Comparison of ENCODE assay signal across 24 cellular contexts in genomic region chr1:89298461-89298860, GRCh38. TPM values are rescaled to one million over a fixed set of nuclear protein-coding genes. Genes with fewer than 3 reads are reported as not detected.
DNase-seq lines count a peak whose midpoint lies in the region; ATAC-seq, FAIRE-seq and TF ChIP-seq lines count a peak whose summit lies in the region.
"Had no signal": no experiment of that assay in that cellular context is flagged by ENCODE, and none has a peak within 500 bp of the region (broad histone marks: within the 10 kb centered on the region; RNA-seq: fewer than 3 reads in every experiment).

No MANE protein-coding gene starts in this region.

- H3K9me3 ChIP-seq in heart right ventricle: peaks cover 0 to 6% (median 0%) of the 10 kb centered on the region in 11 donors
- H3K9me3 ChIP-seq: prostate gland, transverse colon had no signal

- peaks cover 57% of the 10 kb centered on the region for H3K4me1 Mint-ChIP-seq in activated CD4-positive, alpha-beta T cell treated with anti-CD3 and anti-CD28 coated beads, Interleukin-2, amount 10 ng/mL, durations not matched to agents 24 days and 14 days
- peaks cover 81% of the 10 kb centered on the region for H3K4me1 Mint-ChIP-seq in activated T-helper 1 cell treated with anti-CD3 and anti-CD28 coated beads, Interleukin-12 subunit alpha, Interleukin-12 subunit beta, Interleukin-2, Interleukin-4 antibody, amounts not matched to agents 30 ng/mL and 10 ng/mL and 1 ng/mL, durations not matched to agents 14 hours and 24 hours and 36 hours (ENCODE audit: low read depth)
- H3K4me1 Mint-ChIP-seq: nephron had no signal

- peaks cover 6% of the 10 kb centered on the region for H3K9me3 Mint-ChIP-seq in activated CD4-positive, alpha-beta T cell treated with anti-CD3 and anti-CD28 coated beads, Interleukin-2, amount 10 ng/mL, durations not matched to agents 24 days and 14 days
- peaks cover 11% of the 10 kb centered on the region for H3K9me3 Mint-ChIP-seq in activated T-helper 1 cell treated with anti-CD3 and anti-CD28 coated beads, Interleukin-12 subunit alpha, Interleukin-12 subunit beta, Interleukin-2, Interleukin-4 antibody, amounts not matched to agents 30 ng/mL and 10 ng/mL and 1 ng/mL, durations not matched to agents 14 hours and 24 hours and 36 hours
- H3K9me3 Mint-ChIP-seq: nephron had no signal

- no peak overlapping the region for H3K4me3 ChIP-seq in heart right ventricle
- H3K4me3 ChIP-seq: BLaER1, prostate gland, transverse colon had no signal

- no peak for FAIRE-seq in urothelium cell line (lab: Jason Lieb, UNC)
- FAIRE-seq: keratinocyte, RCC 7860, TTC549 had no signal

- peak; percentile 31 for ATAC-seq in GM18520 (IDR thresholded peaks at IDR 0.05; ENCODE audit: unreplicated experiment)
- ATAC-seq in HG02798 (IDR thresholded peaks at IDR 0.05; ENCODE audit: poor library complexity, unreplicated experiment): peak; percentile 49
- no peak for ATAC-seq in heart right ventricle

- no peaks in the 10 kb centered on the region for H3K27me3 Mint-ChIP-seq in activated CD4-positive, alpha-beta T cell treated with anti-CD3 and anti-CD28 coated beads, Interleukin-2, amount 10 ng/mL, durations not matched to agents 24 days and 14 days
- no peaks in the 10 kb centered on the region for H3K27me3 Mint-ChIP-seq in activated T-helper 1 cell treated with anti-CD3 and anti-CD28 coated beads, Interleukin-12 subunit alpha, Interleukin-12 subunit beta, Interleukin-2, Interleukin-4 antibody, amounts not matched to agents 30 ng/mL and 10 ng/mL and 1 ng/mL, durations not matched to agents 14 hours and 24 hours and 36 hours (ENCODE audit: insufficient read depth)

- no peak for TF ChIP-seq CTCF in heart right ventricle (IDR thresholded peaks at IDR 0.05)

- H3K36me3 Mint-ChIP-seq in activated CD4-positive, alpha-beta T cell treated with anti-CD3 and anti-CD28 coated beads, Interleukin-2, amount 10 ng/mL, durations not matched to agents 24 days and 14 days (ENCODE audit: low read depth): peaks cover 11% of the 10 kb centered on the region
- H3K36me3 Mint-ChIP-seq in activated T-helper 1 cell treated with anti-CD3 and anti-CD28 coated beads, Interleukin-12 subunit alpha, Interleukin-12 subunit beta, Interleukin-2, Interleukin-4 antibody, amounts not matched to agents 30 ng/mL and 10 ng/mL and 1 ng/mL, durations not matched to agents 14 hours and 24 hours and 36 hours (ENCODE audit: low read depth): peaks cover 14% of the 10 kb centered on the region

- intact Hi-C loops in activated CD4-positive, alpha-beta T cell treated with anti-CD3 and anti-CD28 coated beads, Interleukin-2, amount 10 ng/mL, durations not matched to agents 24 days and 14 days (cut with micrococcal nuclease): loop anchor here (1.0 to 2.0 kb wide), 2 partner anchors 16 to 24 kb away; no protein-coding TSS in a partner anchor
- intact Hi-C loops in activated T-helper 1 cell treated with anti-CD3 and anti-CD28 coated beads, Interleukin-12 subunit alpha, Interleukin-12 subunit beta, Interleukin-2, Interleukin-4 antibody, amounts not matched to agents 30 ng/mL and 10 ng/mL and 1 ng/mL, durations not matched to agents 14 hours and 24 hours and 36 hours (cut with micrococcal nuclease): loop anchor here (2.0 kb wide), 1 partner anchor 152 kb away; no protein-coding TSS in a partner anchor
- intact Hi-C loops in heart right ventricle (cut with DNase I): no loop called here

- peak overlapping the region; percentile 28 for H3K4me3 Mint-ChIP-seq in activated CD4-positive, alpha-beta T cell treated with anti-CD3 and anti-CD28 coated beads, Interleukin-2, amount 10 ng/mL, durations not matched to agents 24 days and 14 days
- peak overlapping the region; percentile 37 for H3K4me3 Mint-ChIP-seq in activated T-helper 1 cell treated with anti-CD3 and anti-CD28 coated beads, Interleukin-12 subunit alpha, Interleukin-12 subunit beta, Interleukin-2, Interleukin-4 antibody, amounts not matched to agents 30 ng/mL and 10 ng/mL and 1 ng/mL, durations not matched to agents 14 hours and 24 hours and 36 hours
- H3K4me3 Mint-ChIP-seq: HFFc6, nephron had no signal

- H3K27ac ChIP-seq in heart right ventricle: no peak overlapping the region
- H3K27ac ChIP-seq: BLaER1, prostate gland, transverse colon had no signal

- no peaks in the 10 kb centered on the region for H3K27me3 ChIP-seq in heart right ventricle
- H3K27me3 ChIP-seq: BLaER1, transverse colon had no signal

- peak; percentile 68 for DNase-seq in activated CD4-positive, alpha-beta T cell treated with anti-CD3 and anti-CD28 coated beads, Interleukin-2, amount 10 ng/mL, durations not matched to agents 24 days and 14 days
- DNase-seq in activated CD4-positive, alpha-beta T cell treated with anti-CD3 and anti-CD28 coated beads, Interleukin-2, amount 50 U/mL, for 48 hours: no peak
- DNase-seq in activated T-helper 1 cell treated with anti-CD3 and anti-CD28 coated beads, Interleukin-12 subunit alpha, Interleukin-12 subunit beta, Interleukin-2, Interleukin-4 antibody, amounts not matched to agents 30 ng/mL and 10 ng/mL and 1 ng/mL, durations not matched to agents 14 hours and 24 hours and 36 hours (ENCODE audit: low spot score): no peak
- DNase-seq in heart right ventricle (no peak), urothelium cell line (ENCODE audit: low spot score) (no peak), hippocampal formation (lab: John Stamatoyannopoulos, UW) (no peak)
- DNase-seq: 8988T; anterior cingulate cortex; effector memory CD4-positive, alpha-beta T cell; GDM1; HFFc6; Kasumi-1; mesendoderm; NCI-H1417 treated with DMSO at 0.1 percent for 48 hours; NCI-H82; transverse colon had no signal

- H3K36me3 ChIP-seq in heart right ventricle: no peaks in the 10 kb centered on the region
- H3K36me3 ChIP-seq: BLaER1, prostate gland, transverse colon had no signal

- H3K4me1 ChIP-seq in heart right ventricle: peaks cover 0 to 15% (median 0%) of the 10 kb centered on the region in 9 donors
- H3K4me1 ChIP-seq: prostate gland, transverse colon had no signal

- peak overlapping the region; percentile 61 for H3K27ac Mint-ChIP-seq in activated CD4-positive, alpha-beta T cell treated with anti-CD3 and anti-CD28 coated beads, Interleukin-2, amount 10 ng/mL, durations not matched to agents 24 days and 14 days
- H3K27ac Mint-ChIP-seq in activated T-helper 1 cell treated with anti-CD3 and anti-CD28 coated beads, Interleukin-12 subunit alpha, Interleukin-12 subunit beta, Interleukin-2, Interleukin-4 antibody, amounts not matched to agents 30 ng/mL and 10 ng/mL and 1 ng/mL, durations not matched to agents 14 hours and 24 hours and 36 hours: peak overlapping the region; percentile 75
- H3K27ac Mint-ChIP-seq: HFFc6, nephron had no signal

RNA-seq across cellular contexts. Expression of gene GBP5, which starts 25.8 kb away (rescaled TPM):
- 107 and 110 TPM in 2 replicates for total RNA-seq in activated CD4-positive, alpha-beta T cell treated with anti-CD3 and anti-CD28 coated beads, Interleukin-2, amount 10 ng/mL, durations not matched to agents 24 days and 14 days
- 145 and 154 TPM in 2 replicates for total RNA-seq in activated T-helper 1 cell treated with anti-CD3 and anti-CD28 coated beads, Interleukin-12 subunit alpha, Interleukin-12 subunit beta, Interleukin-2, Interleukin-4 antibody, amounts not matched to agents 30 ng/mL and 10 ng/mL and 1 ng/mL, durations not matched to agents 14 hours and 24 hours and 36 hours
- 10 to 100 TPM in 1 of 10 donors, 1 to 10 TPM in 3, under 1 TPM in 6; 0.48 to 62.0 (median 0.85) TPM for total RNA-seq in heart right ventricle
- polyA plus RNA-seq in heart right ventricle: under 1 TPM; 0.39 to 0.59 TPM

Comparison
In these comparisons a context has a peak if more than half of its experiments do, and no peak if none do; other contexts are left out.
1. ATAC-seq: peak in GM18520 (single experiment) and HG02798 (single experiment); none in heart right ventricle (0 of 8).
2. intact Hi-C loops: an anchor here in activated CD4-positive, alpha-beta T cell treated with anti-CD3 and anti-CD28 coated beads, Interleukin-2, amount 10 ng/mL, durations not matched to agents 24 days and 14 days (1.0 to 2.0 kb wide) and activated T-helper 1 cell treated with anti-CD3 and anti-CD28 coated beads, Interleukin-12 subunit alpha, Interleukin-12 subunit beta, Interleukin-2, Interleukin-4 antibody, amounts not matched to agents 30 ng/mL and 10 ng/mL and 1 ng/mL, durations not matched to agents 14 hours and 24 hours and 36 hours (2.0 kb wide); none called in heart right ventricle.